2 cellular contexts compared by ENCODE assay signal in the genomic region with DNA sequence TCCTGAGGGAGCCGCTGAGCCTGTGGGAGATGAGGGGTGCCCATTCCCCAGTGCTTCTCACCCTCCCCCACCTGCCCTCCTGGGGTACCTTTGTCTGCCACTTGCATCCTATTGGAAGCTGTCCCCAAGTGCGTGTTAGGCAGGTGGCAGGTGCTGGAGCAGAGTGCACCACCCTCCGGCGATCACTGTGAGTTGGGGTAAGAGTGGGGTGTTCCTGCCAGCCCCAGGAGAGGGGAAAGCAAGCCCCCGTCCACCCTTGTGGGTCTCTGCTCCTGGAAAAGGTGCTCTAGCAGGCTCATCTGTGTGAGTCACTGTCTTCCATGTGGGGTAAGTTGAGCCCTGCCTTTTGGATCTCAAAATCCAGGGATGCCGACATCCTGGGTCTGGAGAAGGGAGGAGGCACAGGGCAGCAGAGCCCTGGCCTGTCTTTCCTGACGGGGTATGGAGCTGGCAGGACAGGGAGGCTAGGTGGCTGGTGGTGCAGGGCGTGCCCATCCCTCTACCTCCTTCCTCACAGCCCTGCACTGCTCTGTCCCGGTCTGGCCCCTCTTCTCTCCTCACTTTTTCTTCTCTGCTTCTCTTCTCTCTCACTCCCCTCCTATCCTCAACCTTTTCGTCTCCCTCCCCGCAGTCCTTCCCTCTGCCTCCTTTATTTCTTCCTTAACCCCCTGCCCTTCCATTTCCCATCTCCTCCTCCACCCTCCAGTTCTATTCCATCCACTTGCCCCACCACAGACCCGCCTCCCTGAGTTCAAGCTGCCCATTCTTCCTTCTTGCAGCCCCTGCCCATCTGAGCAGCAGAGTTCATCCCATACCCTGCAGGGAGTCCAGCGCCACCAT.
TF ChIP-seq lines count a peak whose summit lies in the region.

No MANE protein-coding gene starts in this region.

TF ChIP-seq in HCT116, 20 proteins besides CTCF, POLR2A, EP300 and RAD21:
- TF ChIP-seq, protein P1, sequence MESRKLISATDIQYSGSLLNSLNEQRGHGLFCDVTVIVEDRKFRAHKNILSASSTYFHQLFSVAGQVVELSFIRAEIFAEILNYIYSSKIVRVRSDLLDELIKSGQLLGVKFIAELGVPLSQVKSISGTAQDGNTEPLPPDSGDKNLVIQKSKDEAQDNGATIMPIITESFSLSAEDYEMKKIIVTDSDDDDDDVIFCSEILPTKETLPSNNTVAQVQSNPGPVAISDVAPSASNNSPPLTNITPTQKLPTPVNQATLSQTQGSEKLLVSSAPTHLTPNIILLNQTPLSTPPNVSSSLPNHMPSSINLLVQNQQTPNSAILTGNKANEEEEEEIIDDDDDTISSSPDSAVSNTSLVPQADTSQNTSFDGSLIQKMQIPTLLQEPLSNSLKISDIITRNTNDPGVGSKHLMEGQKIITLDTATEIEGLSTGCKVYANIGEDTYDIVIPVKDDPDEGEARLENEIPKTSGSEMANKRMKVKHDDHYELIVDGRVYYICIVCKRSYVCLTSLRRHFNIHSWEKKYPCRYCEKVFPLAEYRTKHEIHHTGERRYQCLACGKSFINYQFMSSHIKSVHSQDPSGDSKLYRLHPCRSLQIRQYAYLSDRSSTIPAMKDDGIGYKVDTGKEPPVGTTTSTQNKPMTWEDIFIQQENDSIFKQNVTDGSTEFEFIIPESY (IDR thresholded peaks at IDR 0.05; ENCODE audit: extremely low read depth, insufficient replicate concordance, low read length), result no peak
- TF ChIP-seq CEBPB (IDR thresholded peaks at IDR 0.05; ENCODE audit: low read depth), result no peak
- no peak for TF ChIP-seq ZFX (IDR thresholded peaks at IDR 0.05)
- no peak for TF ChIP-seq EZH2 (IDR thresholded peaks at IDR 0.05)
- TF ChIP-seq FOSL1 (IDR thresholded peaks at IDR 0.05; ENCODE audit: low read depth), result no peak
- TF ChIP-seq POLR2AphosphoS5 (IDR thresholded peaks at IDR 0.05; ENCODE audit: low read depth, low read length), result no peak
- no peak for TF ChIP-seq TCF7L2 (IDR thresholded peaks at IDR 0.05; ENCODE audit: borderline replicate concordance, extremely low read depth, insufficient read depth, insufficient read length)
- TF ChIP-seq, protein P2, sequence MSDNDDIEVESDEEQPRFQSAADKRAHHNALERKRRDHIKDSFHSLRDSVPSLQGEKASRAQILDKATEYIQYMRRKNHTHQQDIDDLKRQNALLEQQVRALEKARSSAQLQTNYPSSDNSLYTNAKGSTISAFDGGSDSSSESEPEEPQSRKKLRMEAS (IDR thresholded peaks at IDR 0.05), result no peak
- TF ChIP-seq, protein P3, sequence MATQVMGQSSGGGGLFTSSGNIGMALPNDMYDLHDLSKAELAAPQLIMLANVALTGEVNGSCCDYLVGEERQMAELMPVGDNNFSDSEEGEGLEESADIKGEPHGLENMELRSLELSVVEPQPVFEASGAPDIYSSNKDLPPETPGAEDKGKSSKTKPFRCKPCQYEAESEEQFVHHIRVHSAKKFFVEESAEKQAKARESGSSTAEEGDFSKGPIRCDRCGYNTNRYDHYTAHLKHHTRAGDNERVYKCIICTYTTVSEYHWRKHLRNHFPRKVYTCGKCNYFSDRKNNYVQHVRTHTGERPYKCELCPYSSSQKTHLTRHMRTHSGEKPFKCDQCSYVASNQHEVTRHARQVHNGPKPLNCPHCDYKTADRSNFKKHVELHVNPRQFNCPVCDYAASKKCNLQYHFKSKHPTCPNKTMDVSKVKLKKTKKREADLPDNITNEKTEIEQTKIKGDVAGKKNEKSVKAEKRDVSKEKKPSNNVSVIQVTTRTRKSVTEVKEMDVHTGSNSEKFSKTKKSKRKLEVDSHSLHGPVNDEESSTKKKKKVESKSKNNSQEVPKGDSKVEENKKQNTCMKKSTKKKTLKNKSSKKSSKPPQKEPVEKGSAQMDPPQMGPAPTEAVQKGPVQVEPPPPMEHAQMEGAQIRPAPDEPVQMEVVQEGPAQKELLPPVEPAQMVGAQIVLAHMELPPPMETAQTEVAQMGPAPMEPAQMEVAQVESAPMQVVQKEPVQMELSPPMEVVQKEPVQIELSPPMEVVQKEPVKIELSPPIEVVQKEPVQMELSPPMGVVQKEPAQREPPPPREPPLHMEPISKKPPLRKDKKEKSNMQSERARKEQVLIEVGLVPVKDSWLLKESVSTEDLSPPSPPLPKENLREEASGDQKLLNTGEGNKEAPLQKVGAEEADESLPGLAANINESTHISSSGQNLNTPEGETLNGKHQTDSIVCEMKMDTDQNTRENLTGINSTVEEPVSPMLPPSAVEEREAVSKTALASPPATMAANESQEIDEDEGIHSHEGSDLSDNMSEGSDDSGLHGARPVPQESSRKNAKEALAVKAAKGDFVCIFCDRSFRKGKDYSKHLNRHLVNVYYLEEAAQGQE (IDR thresholded peaks at IDR 0.05; ENCODE audit: low read depth), result no peak
- no peak for TF ChIP-seq JUND (IDR thresholded peaks at IDR 0.05)
- TF ChIP-seq ELF1 (IDR thresholded peaks at IDR 0.05; ENCODE audit: borderline replicate concordance, low read depth), result no peak

TF ChIP-seq in WTC11, 78 proteins besides CTCF, POLR2A, EP300 and RAD21:
- 0 out of 2 replicates have a peak, but pooled peaks have one; percentile 58 for TF ChIP-seq FOXP1 (CRISPR knock-in tag; IDR thresholded peaks at IDR 0.05; ENCODE audit: borderline replicate concordance)
- no peak for TF ChIP-seq ZNF138 (CRISPR knock-in tag; conservative IDR thresholded peaks at IDR 0.05)
- TF ChIP-seq NR3C1 (CRISPR knock-in tag; conservative IDR thresholded peaks at IDR 0.05; ENCODE audit: low read depth), result no peak
- TF ChIP-seq, protein P4, sequence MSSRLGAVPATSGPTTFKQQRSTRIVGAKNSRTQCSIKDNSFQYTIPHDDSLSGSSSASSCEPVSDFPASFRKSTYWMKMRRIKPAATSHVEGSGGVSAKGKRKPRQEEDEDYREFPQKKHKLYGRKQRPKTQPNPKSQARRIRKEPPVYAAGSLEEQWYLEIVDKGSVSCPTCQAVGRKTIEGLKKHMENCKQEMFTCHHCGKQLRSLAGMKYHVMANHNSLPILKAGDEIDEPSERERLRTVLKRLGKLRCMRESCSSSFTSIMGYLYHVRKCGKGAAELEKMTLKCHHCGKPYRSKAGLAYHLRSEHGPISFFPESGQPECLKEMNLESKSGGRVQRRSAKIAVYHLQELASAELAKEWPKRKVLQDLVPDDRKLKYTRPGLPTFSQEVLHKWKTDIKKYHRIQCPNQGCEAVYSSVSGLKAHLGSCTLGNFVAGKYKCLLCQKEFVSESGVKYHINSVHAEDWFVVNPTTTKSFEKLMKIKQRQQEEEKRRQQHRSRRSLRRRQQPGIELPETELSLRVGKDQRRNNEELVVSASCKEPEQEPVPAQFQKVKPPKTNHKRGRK (CRISPR knock-in tag; IDR thresholded peaks at IDR 0.05; ENCODE audit: borderline replicate concordance), result 0 out of 2 replicates have a peak, but pooled peaks have one; percentile 48
TF ChIP-seq in WTC11: peak in this region for 2.
